ENCODE assay signal across 19 cellular contexts in genomic region chr4:48949518-48950207, GRCh38. TPM values are rescaled to one million over a fixed set of nuclear protein-coding genes. Genes with fewer than 3 reads are reported as not detected.
A peak's percentile ranks its signal among the peaks of the same experiment; 100 is the strongest.
DNase-seq lines count a peak whose midpoint lies in the region; ATAC-seq and TF ChIP-seq lines count a peak whose summit lies in the region.
"Had no signal": no experiment of that assay in that cellular context is flagged by ENCODE, and none has a peak within 500 bp of the region (broad histone marks: within the 10 kb centered on the region; RNA-seq: fewer than 3 reads in every experiment).

No MANE protein-coding gene starts in this region.

- H3K4me1 Mint-ChIP-seq in T-cell = peaks cover 12 to 16% (median 13%) of the 10 kb centered on the region in 3 donors
- H3K4me1 Mint-ChIP-seq: central memory CD8-positive, alpha-beta T cell; endodermal cell had no signal

- H3K79me2 ChIP-seq in GM23248 (ENCODE audit: insufficient read depth) = no peaks in the 10 kb centered on the region

- TF ChIP-seq CTCF in RWPE2 (IDR thresholded peaks at IDR 0.05; ENCODE audit: poor library complexity, severe bottlenecking) (no peak), transverse colon (IDR thresholded peaks at IDR 0.05) (no peak)

- H3K4me1 ChIP-seq in GM23248 (ENCODE audit: insufficient read depth) (peaks cover 17% of the 10 kb centered on the region), RWPE2 (ENCODE audit: insufficient read depth, poor library complexity, severe bottlenecking) (peaks cover 49% of the 10 kb centered on the region), transverse colon (peaks cover 0 to 24% (median 8%) of the 10 kb centered on the region in 4 donors)
- H3K4me1 ChIP-seq: upper lobe of right lung had no signal

- peak; percentile 83 for ATAC-seq in RWPE2 (ENCODE audit: low read depth)
- ATAC-seq in HG02798 (IDR thresholded peaks at IDR 0.05; ENCODE audit: poor library complexity, unreplicated experiment) = no peak
- no peak for ATAC-seq in T-cell (replicated peaks in 1 of 4)
- ATAC-seq: upper lobe of right lung had no signal

- H3K4me3 Mint-ChIP-seq in T-cell = no peak overlapping the region
- H3K4me3 Mint-ChIP-seq: activated naive CD8-positive, alpha-beta T cell; CD4-positive, alpha-beta T cell; central memory CD8-positive, alpha-beta T cell; endodermal cell; mesothelial cell of epicardium had no signal

- no peak overlapping the region for H3K27ac Mint-ChIP-seq in T-cell
- H3K27ac Mint-ChIP-seq: activated naive CD8-positive, alpha-beta T cell; CD4-positive, alpha-beta T cell; endodermal cell; mesothelial cell of epicardium had no signal

- peak overlapping the region; percentile 61 for H3K4me2 ChIP-seq in GM23248 (ENCODE audit: unreplicated experiment)
- H3K4me2 ChIP-seq: KMS-11 had no signal

- in situ Hi-C loops in GM23248 (cut with MboI) = loop anchor here (10.0 to 25.0 kb wide), 2 partner anchors 112 to 385 kb away; partner anchors contain the start of gene OCIAD1
- in situ Hi-C loops in transverse colon (cut with MboI; ENCODE audit: low pct_ligation_motif_present in 1 of 4, low pct_unique_long_range_greater_than_20kb in 1 of 4, low sequenced_read_pairs in 3 of 4) = loop anchor here in 2 of 4 donors (10.0 to 25.0 kb wide), 3 partner anchors 162 to 375 kb away; partner anchors contain the start of gene FRYL (in 1 of the 2)

- H3K27ac ChIP-seq in GM23248 (peak overlapping the region; percentile 64), RWPE2 (ENCODE audit: poor library complexity, severe bottlenecking) (peak overlapping the region; percentile 83), transverse colon (peak overlapping the region in 3 of 4 donors; percentile 17 to 41 (median 31))
- H3K27ac ChIP-seq: KMS-11, neutrophil, upper lobe of right lung had no signal

- intact Hi-C loops in transverse colon (cut with DNase I; ENCODE audit: low total_unique reads) = no loop called here

- H3K36me3 ChIP-seq in GM23248 (ENCODE audit: low read depth) = no peaks in the 10 kb centered on the region; the same call in 1 of the 2 replicates
- no peaks in the 10 kb centered on the region for H3K36me3 ChIP-seq in RWPE2 (ENCODE audit: low read depth)
- H3K36me3 ChIP-seq in transverse colon = no peaks in the 10 kb centered on the region
- H3K36me3 ChIP-seq: neutrophil, sigmoid colon, upper lobe of right lung had no signal

- TF ChIP-seq POLR2A in transverse colon (IDR thresholded peaks at IDR 0.05) = no peak

- H3K9me2 ChIP-seq in GM23248 (ENCODE audit: insufficient read depth) = no peaks in the 10 kb centered on the region

- TF ChIP-seq EP300 in transverse colon (IDR thresholded peaks at IDR 0.05; ENCODE audit: low read depth) = no peak

- H3K9ac ChIP-seq in GM23248 = peak overlapping the region; percentile 29; the same call in 1 of the 2 replicates
- H3K9ac ChIP-seq: KMS-11 had no signal

- H3K4me3 ChIP-seq in GM23248 = no peak overlapping the region
- no peak overlapping the region for H3K4me3 ChIP-seq in RWPE2 (ENCODE audit: severe bottlenecking)
- no peak overlapping the region for H3K4me3 ChIP-seq in transverse colon
- H3K4me3 ChIP-seq: sigmoid colon, upper lobe of right lung had no signal

- H3K9me3 ChIP-seq in GM23248 (ENCODE audit: low read depth) (no peaks in the 10 kb centered on the region), RWPE2 (ENCODE audit: severe bottlenecking) (no peaks in the 10 kb centered on the region), transverse colon (no peaks in the 10 kb centered on the region)
- H3K9me3 ChIP-seq: neutrophil, sigmoid colon, upper lobe of right lung had no signal

- POLR2A ChIA-PET in T-cell (lab: Charles Lee) = no interaction called here

- peaks cover 17% of the 10 kb centered on the region for H3F3A ChIP-seq in GM23248 (ENCODE audit: insufficient read depth)

- no peak overlapping the region for H2AFZ ChIP-seq in GM23248

- WGBS in GM23248 (ENCODE audit: low coverage in 1 of 2, low lambda C conversion rate in 2 of 2, missing lambda C conversion rate in 2 of 2), 2 experiments = 22 to 25% methylated on average over 4 of the region's 4 CpGs
- 45 to 58% methylated on average over 4 of the region's 4 CpGs for WGBS in transverse colon (ENCODE audit: low coverage in 1 of 2), 2 donors

- no peaks in the 10 kb centered on the region for H3K27me3 Mint-ChIP-seq in T-cell
- H3K27me3 Mint-ChIP-seq: activated naive CD8-positive, alpha-beta T cell; CD4-positive, alpha-beta T cell; central memory CD8-positive, alpha-beta T cell had no signal

- no peaks in the 10 kb centered on the region for H4K20me1 ChIP-seq in GM23248 (ENCODE audit: insufficient read depth)

- H3K27me3 ChIP-seq in GM23248 (replicated peaks; ENCODE audit: insufficient read depth) (no peaks in the 10 kb centered on the region), RWPE2 (ENCODE audit: insufficient read depth, poor library complexity, severe bottlenecking) (no peaks in the 10 kb centered on the region), transverse colon (no peaks in the 10 kb centered on the region)
- H3K27me3 ChIP-seq: neutrophil, sigmoid colon, upper lobe of right lung had no signal

- peaks cover 0 to 3% (median 2%) of the 10 kb centered on the region in 3 donors for H3K9me3 Mint-ChIP-seq in T-cell
- H3K9me3 Mint-ChIP-seq: central memory CD8-positive, alpha-beta T cell had no signal

- peak; percentile 87 for DNase-seq in GM23248
- no peak for DNase-seq in RWPE2 (ENCODE audit: low spot score)
- peak; percentile 41 for DNase-seq in fibroblast of the conjunctiva (ENCODE audit: low read depth)
- DNase-seq in transverse colon = no peak
- no peak for DNase-seq in NAMALWA (ENCODE audit: low spot score)
- no peak for DNase-seq in T-cell
- DNase-seq: CD4-positive, alpha-beta T cell; DND-41; endodermal cell; glutamatergic neuron; NCI-H526; sigmoid colon; upper lobe of right lung had no signal

- H3K36me3 Mint-ChIP-seq in T-cell = no peaks in the 10 kb centered on the region
- H3K36me3 Mint-ChIP-seq: activated naive CD8-positive, alpha-beta T cell; mesothelial cell of epicardium had no signal

- CTCF ChIA-PET in T-cell (lab: Charles Lee) = no interaction called here

RNA-seq across cellular contexts. Expression of gene CWH43, which starts 36.4 kb away (rescaled TPM):
- not detected in 2 replicates for total RNA-seq in GM23248 (2014; rRNA removed; shearing (Covaris generic))
- polyA plus RNA-seq in GM23248 (2016; fragmentation: Nextera tagmentation; extraction: Ambion mirVana) = not detected in 2 replicates
- total RNA-seq in transverse colon = 10 to 100 TPM; 13.5 to 43.3 (median 34.8) TPM
- not detected for total RNA-seq in T-cell
- total RNA-seq: CD4-positive, alpha-beta T cell; endodermal cell; mesothelial cell of epicardium; sigmoid colon; upper lobe of right lung had no signal

RNA-seq across cellular contexts. Expression of gene OCIAD2, which starts 43.1 kb away (rescaled TPM):
- 1.1 and 1.7 TPM in 2 replicates for total RNA-seq in GM23248 (2014; rRNA removed; shearing (Covaris generic))
- 35.0 TPM in 2 replicates for polyA plus RNA-seq in GM23248 (2016; fragmentation: Nextera tagmentation; extraction: Ambion mirVana)
- 10 to 100 TPM in 3 of 4 donors, 1 to 10 TPM in 1; 4.4 to 71.7 (median 30.3) TPM for total RNA-seq in transverse colon
- 100 to 1,000 TPM in 3 of 5 donors, 10 to 100 TPM in 2; 54.0 to 150 (median 113) TPM for total RNA-seq in T-cell

Comparison
In these comparisons a context has a peak if more than half of its experiments do, and no peak if none do; other contexts are left out.
1. DNase-seq: peak in GM23248 (single experiment) and fibroblast of the conjunctiva (single experiment); none in RWPE2 (single experiment), transverse colon (single experiment), NAMALWA (single experiment) and T-cell (0 of 34).
2. H3K27ac ChIP-seq: peak in every context shown above with its lines; median percentile 83 in RWPE2; 64 in GM23248; 31 in transverse colon.
3. RNA of gene CWH43, which starts 36.4 kb away (total RNA-seq): 13.5 to 43.3 TPM in transverse colon; not detected in GM23248 and not detected in T-cell; every median in the first group is over 10 times any median in the second.